In the genomic region with DNA sequence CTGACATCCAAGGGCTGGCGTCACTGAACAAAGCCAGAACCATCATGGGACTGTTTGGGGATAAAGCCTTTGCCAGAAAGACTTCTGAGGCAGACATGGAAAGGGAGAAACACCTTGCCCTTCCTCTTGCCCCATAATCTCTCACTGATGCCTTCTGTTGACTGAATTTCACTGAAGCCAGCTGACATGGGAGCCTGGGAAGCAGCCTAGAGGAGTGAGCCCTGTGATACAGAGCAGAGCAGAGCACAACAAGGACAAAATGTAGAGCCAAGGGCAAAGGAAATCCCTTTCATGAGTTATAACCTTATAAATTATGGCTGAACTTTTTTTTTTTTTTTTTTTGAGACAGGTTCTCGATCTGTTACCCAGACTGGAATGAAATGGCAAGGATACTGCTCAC, we compare ENCODE assay signal across 1 cellular context.
TF ChIP-seq lines count a peak whose summit lies in the region.

No MANE protein-coding gene starts in this region.

TF ChIP-seq in HepG2, 621 proteins besides CTCF, POLR2A, EP300 and RAD21:
- TF ChIP-seq PRMT3 (CRISPR knock-in tag; IDR thresholded peaks at IDR 0.05; ENCODE audit: borderline replicate concordance, low read depth) (no peak), ZNF614 (CRISPR knock-in tag; IDR thresholded peaks at IDR 0.05; ENCODE audit: borderline replicate concordance) (no peak), ZFP37 (CRISPR knock-in tag; IDR thresholded peaks at IDR 0.05; ENCODE audit: borderline replicate concordance) (no peak), ZFP36L1 (CRISPR knock-in tag; IDR thresholded peaks at IDR 0.05) (no peak), YEATS4 (CRISPR knock-in tag; IDR thresholded peaks at IDR 0.05; ENCODE audit: borderline replicate concordance) (0 out of 2 replicates have a peak, but pooled peaks have one; percentile 9), NONO (IDR thresholded peaks at IDR 0.05) (no peak), NONO (CRISPR knock-in tag; conservative IDR thresholded peaks at IDR 0.05) (no peak)
